ENCODE assay signal across 8 cellular contexts in the genomic region with DNA sequence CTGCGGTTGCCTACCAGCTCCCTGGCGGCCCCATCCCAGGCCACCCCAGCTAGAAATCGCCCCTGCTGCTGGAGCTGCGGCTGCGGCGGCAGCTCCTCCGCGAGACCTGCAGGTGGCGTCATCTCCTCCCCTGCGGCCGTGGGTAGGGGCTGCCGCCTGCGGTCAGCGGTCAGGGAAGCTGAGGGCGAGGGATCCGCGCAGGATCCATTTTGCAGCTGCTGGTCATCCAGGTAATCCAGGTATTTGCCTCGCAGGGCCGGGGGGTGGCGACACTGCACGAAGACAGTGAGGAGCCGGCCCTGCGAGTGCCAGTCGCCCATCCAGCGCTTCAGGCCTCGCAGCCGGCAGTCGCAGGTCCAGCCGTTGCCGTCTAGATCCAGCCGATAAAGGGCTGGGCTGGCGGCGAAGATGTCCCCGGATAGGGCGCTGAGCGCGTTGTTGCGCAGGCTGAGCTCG. TPM values are rescaled to one million over a fixed set of nuclear protein-coding genes. Genes with fewer than 3 reads are reported as not detected.
A peak's percentile ranks its signal among the peaks of the same experiment; 100 is the strongest.
DNase-seq lines count a peak whose midpoint lies in the region; ATAC-seq and TF ChIP-seq lines count a peak whose summit lies in the region.

No MANE protein-coding gene starts in this region.

- H3K9me3 Mint-ChIP-seq in progenitor cell of endocrine pancreas (ENCODE audit: low read depth) = no peaks in the 10 kb centered on the region

- H3K27ac Mint-ChIP-seq in progenitor cell of endocrine pancreas = no peak overlapping the region

- ATAC-seq in HG02623 (IDR thresholded peaks at IDR 0.05; ENCODE audit: unreplicated experiment) (no peak), HG03520 (IDR thresholded peaks at IDR 0.05; ENCODE audit: unreplicated experiment) (no peak), HG03457 (IDR thresholded peaks at IDR 0.05; ENCODE audit: unreplicated experiment) (no peak)

- H3K36me3 Mint-ChIP-seq in progenitor cell of endocrine pancreas (ENCODE audit: insufficient read depth) = no peaks in the 10 kb centered on the region

- DNase-seq in GM03348 (ENCODE audit: low spot score) = peak; percentile 67
- peak; percentile 45 for DNase-seq in NCI-H1694 (lab: John Stamatoyannopoulos, UW)
- DNase-seq in anterior cingulate cortex (lab: John Stamatoyannopoulos, UW) = peak in 40 of 58 donors; percentile 19 to 74 (median 38)
- peak; percentile 32 for DNase-seq in hepatic stellate cell (ENCODE audit: low spot score)
- peak; percentile 77 for DNase-seq in progenitor cell of endocrine pancreas (ENCODE audit: low spot score, unreplicated experiment)

- H3K4me3 Mint-ChIP-seq in progenitor cell of endocrine pancreas (ENCODE audit: low read depth) = peak overlapping the region; percentile 75

- peaks cover 4% of the 10 kb centered on the region for H3K4me1 Mint-ChIP-seq in progenitor cell of endocrine pancreas (ENCODE audit: low read depth)

- peaks cover 63% of the 10 kb centered on the region for H3K27me3 Mint-ChIP-seq in progenitor cell of endocrine pancreas

- peak; percentile 69 for TF ChIP-seq CTCF in progenitor cell of endocrine pancreas (IDR thresholded peaks at IDR 0.05; ENCODE audit: unreplicated experiment)

RNA-seq across cellular contexts. Expression of gene TRIL, which starts 1.5 kb away (rescaled TPM):
- total RNA-seq in progenitor cell of endocrine pancreas = 8.0 and 9.3 TPM in 2 replicates
